In genomic region chr3:197002701-197003454, GRCh38 we compare ENCODE assay signal across 8 cellular contexts. TPM values are rescaled to one million over a fixed set of nuclear protein-coding genes. Genes with fewer than 3 reads are reported as not detected.
DNase-seq lines count a peak whose midpoint lies in the region; ATAC-seq and TF ChIP-seq lines count a peak whose summit lies in the region.

No MANE protein-coding gene starts in this region.

- H3K9me3 Mint-ChIP-seq in endodermal cell (no peaks in the 10 kb centered on the region), mesothelial cell of epicardium (no peaks in the 10 kb centered on the region)

- H3K27me3 Mint-ChIP-seq in endodermal cell (ENCODE audit: insufficient read depth) (peaks cover 32% of the 10 kb centered on the region), mesothelial cell of epicardium (ENCODE audit: low read depth) (no peaks in the 10 kb centered on the region)

- H3K4me1 ChIP-seq in BE2C (peaks cover 5% of the 10 kb centered on the region; the same call in 1 of the 2 replicates), endodermal cell (ENCODE audit: control insufficient read depth, insufficient read depth, low read length) (no peaks in the 10 kb centered on the region)

- H3K4me3 Mint-ChIP-seq in endodermal cell (peak overlapping the region; percentile 66), mesothelial cell of epicardium (no peak overlapping the region)

- TF ChIP-seq CTCF in BE2C (IDR thresholded peaks at IDR 0.05; ENCODE audit: low read depth, low read length) = peak; percentile 39; the same call in 1 of the 2 replicates
- peak; percentile 83 for TF ChIP-seq CTCF in endodermal cell (conservative IDR thresholded peaks at IDR 0.05)
- TF ChIP-seq CTCF in mesothelial cell of epicardium (IDR thresholded peaks at IDR 0.05; ENCODE audit: unreplicated experiment) = peak; percentile 66

- no peaks in the 10 kb centered on the region; the same call in 1 of the 2 replicates for H3K36me3 ChIP-seq in BE2C
- no peaks in the 10 kb centered on the region for H3K36me3 ChIP-seq in endodermal cell (ENCODE audit: control insufficient read depth, insufficient read depth, low read length)

- whole genome bisulfite sequencing in endodermal cell (ENCODE audit: insufficient coverage in 1 of 2, insufficient read length in 1 of 2), 2 experiments = 2 to 11% methylated on average over 13 to 112 of the region's 113 CpGs

- H3K4me3 ChIP-seq in BE2C (ENCODE audit: low read depth, low read length) (peak overlapping the region; percentile 60; the same call in 1 of the 2 replicates), endodermal cell (ENCODE audit: low read length) (no peak overlapping the region)

- no peak overlapping the region for H3K27ac ChIP-seq in endodermal cell (ENCODE audit: low read depth, low read length)

- H3K9me3 ChIP-seq in BE2C (no peaks in the 10 kb centered on the region), endodermal cell (ENCODE audit: control insufficient read depth, low read length) (no peaks in the 10 kb centered on the region)

- H3K4me1 Mint-ChIP-seq in endodermal cell (peaks cover 15% of the 10 kb centered on the region), mesothelial cell of epicardium (peaks cover 12% of the 10 kb centered on the region)

- H3K9ac ChIP-seq in endodermal cell (ENCODE audit: extremely low read depth, low read length, poor library complexity, severe bottlenecking) = no peak overlapping the region

- H3K36me3 Mint-ChIP-seq in endodermal cell (ENCODE audit: low read depth) = peaks cover 10% of the 10 kb centered on the region
- H3K36me3 Mint-ChIP-seq in mesothelial cell of epicardium = peaks cover 7% of the 10 kb centered on the region

- DNase-seq in BE2C (peak; percentile 84), NCI-H510A treated with DMSO at 0.1 percent for 48 hours (lab: John Stamatoyannopoulos, UW) (peak; percentile 88), endodermal cell (peak; percentile 87), mesothelial cell of epicardium (ENCODE audit: low spot score in 2 of 2, unreplicated experiment in 2 of 2) (peak; percentile 71 to 83)
- peak; percentile 56 to 73 (median 68) for DNase-seq in activated CD8-positive, alpha-beta memory T cell treated with anti-CD3 and anti-CD28 coated beads for 48 hours (ENCODE audit: low read depth in 2 of 3, low spot score in 2 of 3)
- DNase-seq in stimulated activated CD8-positive, alpha-beta memory T cell treated with anti-CD3 and anti-CD28 coated beads, Interleukin-2, amount 100 ng/mL, for 1 hour (ENCODE audit: low read depth in 2 of 2) = peak; percentile 48 to 69

- H3K27ac Mint-ChIP-seq in endodermal cell = no peak overlapping the region
- no peak overlapping the region for H3K27ac Mint-ChIP-seq in mesothelial cell of epicardium

- ATAC-seq in GM19023 (IDR thresholded peaks at IDR 0.05; ENCODE audit: unreplicated experiment) = peak; percentile 72
- ATAC-seq in HG03139 (IDR thresholded peaks at IDR 0.05; ENCODE audit: unreplicated experiment) = peak; percentile 57

- H3K27me3 ChIP-seq in BE2C (no peaks in the 10 kb centered on the region), endodermal cell (ENCODE audit: control insufficient read depth, insufficient read depth, low read length, poor library complexity, severe bottlenecking) (peaks cover 18% of the 10 kb centered on the region)

RNA-seq across cellular contexts. Expression of gene MELTF, which starts 26.7 kb away (rescaled TPM):
- 9.4 TPM for polyA plus RNA-seq in BE2C (2012; ENCODE audit: insufficient read depth, insufficient read length, low read depth)
- total RNA-seq in endodermal cell (10 to 100 TPM; 11.3 to 15.1 TPM), mesothelial cell of epicardium (9.1 to 9.9 TPM (median 9.2 TPM) in 3 replicates)
- 4.8 TPM for polyA plus RNA-seq in endodermal cell (2013, experiment 1 of 2)
- 5.1 TPM for polyA plus RNA-seq in endodermal cell (2013, experiment 2 of 2)

RNA-seq across cellular contexts. Expression of gene PIGZ, which starts 34.2 kb away (rescaled TPM):
- polyA plus RNA-seq in BE2C (2012; ENCODE audit: insufficient read depth, insufficient read length, low read depth) = 3.1 TPM
- total RNA-seq in endodermal cell = under 1 TPM; 0.22 to 0.31 TPM
- polyA plus RNA-seq in endodermal cell (2013, experiment 1 of 2) = 0.46 TPM
- not detected for polyA plus RNA-seq in endodermal cell (2013, experiment 2 of 2)
- total RNA-seq in mesothelial cell of epicardium = 0.70 to 0.91 TPM (median 0.74 TPM) in 3 replicates
